In genomic region chr12:88856201-88856600, GRCh38 we compare ENCODE assay signal across 29 cellular contexts.
"Had no signal": no experiment of that assay in that cellular context is flagged by ENCODE, and none has a peak within 500 bp of the region (broad histone marks: within the 10 kb centered on the region; RNA-seq: fewer than 3 reads in every experiment).

No MANE protein-coding gene starts in this region.

- H3K79me2 ChIP-seq: hepatocyte, parathyroid adenoma had no signal

- H3K27ac ChIP-seq: ascending aorta, cardiac muscle cell, gastrocnemius medialis, hepatocyte, parathyroid adenoma, right atrium auricular region, tibial nerve, VCaP had no signal

- H3K27me3 Mint-ChIP-seq: activated naive CD8-positive, alpha-beta T cell; brain; effector memory CD8-positive, alpha-beta T cell had no signal

- H2AFZ ChIP-seq: hepatocyte, parathyroid adenoma had no signal

- H3K36me3 Mint-ChIP-seq: activated naive CD8-positive, alpha-beta T cell; brain; naive thymus-derived CD8-positive, alpha-beta T cell had no signal

- H3K4me2 ChIP-seq: hepatocyte had no signal

- ATAC-seq: effector memory CD8-positive, alpha-beta T cell; gastrocnemius medialis; left cardiac atrium; naive thymus-derived CD8-positive, alpha-beta T cell had no signal

- DNase-seq: activated CD4-positive, alpha-beta T cell treated with anti-CD3 and anti-CD28 coated beads for 48 hours; activated CD4-positive, alpha-beta T cell treated with anti-CD3 and anti-CD28 coated beads, Interleukin-2, amount 50 U/mL, for 48 hours; activated CD8-positive, alpha-beta memory T cell treated with anti-CD3 and anti-CD28 coated beads for 24 hours; activated effector memory CD4-positive, alpha-beta T cell treated with Interleukin-2 at 50 U/mL for 16 hours; activated naive CD4-positive, alpha-beta T cell treated with Interleukin-2 at 50 U/mL for 16 hours; cortex of kidney; effector memory CD8-positive, alpha-beta T cell; erythroblast; gastrocnemius medialis; glutamatergic neuron; left cardiac atrium; mammary epithelial cell; midbrain; naive thymus-derived CD8-positive, alpha-beta T cell; nucleus accumbens; stimulated activated CD4-positive, alpha-beta T cell treated with anti-CD3 and anti-CD28 coated beads, Interleukin-15, amount 100 ng/mL, for 24 hours; stimulated activated CD4-positive, alpha-beta T cell treated with anti-CD3 and anti-CD28 coated beads, Interleukin-2, amount 100 ng/mL, for 24 hours; stimulated activated naive CD4-positive, alpha-beta T cell had no signal

- H3K36me3 ChIP-seq: ascending aorta, cardiac muscle cell, gastrocnemius medialis, right atrium auricular region, tibial nerve had no signal

- H3K27me3 ChIP-seq: ascending aorta, cardiac muscle cell, gastrocnemius medialis, hepatocyte, right atrium auricular region, tibial nerve had no signal

- H3K4me3 ChIP-seq: ascending aorta, cardiac muscle cell, gastrocnemius medialis, hepatocyte, right atrium auricular region, tibial nerve had no signal

- H3K27ac Mint-ChIP-seq: activated naive CD8-positive, alpha-beta T cell; brain; effector memory CD8-positive, alpha-beta T cell; naive thymus-derived CD8-positive, alpha-beta T cell; T-helper 2 cell treated with Interferon-gamma antibody and Interleukin-4, amounts not matched to agents 5 μg/mL and 100 μg/mL, for 36 hours had no signal

- H3K4me1 Mint-ChIP-seq: brain; naive thymus-derived CD8-positive, alpha-beta T cell; neural crest cell had no signal

- H3K4me3 Mint-ChIP-seq: activated naive CD8-positive, alpha-beta T cell; brain; effector memory CD8-positive, alpha-beta T cell; naive thymus-derived CD8-positive, alpha-beta T cell; neural crest cell; T-helper 2 cell treated with Interferon-gamma antibody and Interleukin-4, amounts not matched to agents 5 μg/mL and 100 μg/mL, for 36 hours had no signal

- H3K4me1 ChIP-seq: ascending aorta, gastrocnemius medialis, parathyroid adenoma, right atrium auricular region, tibial nerve had no signal

- H3K9me3 Mint-ChIP-seq: neural crest cell; T-helper 2 cell treated with Interferon-gamma antibody and Interleukin-4, amounts not matched to agents 5 μg/mL and 100 μg/mL, for 36 hours had no signal

- H3K9me3 ChIP-seq: ascending aorta, gastrocnemius medialis, right atrium auricular region had no signal

- H3K9ac ChIP-seq: parathyroid adenoma had no signal
